In the genomic region with DNA sequence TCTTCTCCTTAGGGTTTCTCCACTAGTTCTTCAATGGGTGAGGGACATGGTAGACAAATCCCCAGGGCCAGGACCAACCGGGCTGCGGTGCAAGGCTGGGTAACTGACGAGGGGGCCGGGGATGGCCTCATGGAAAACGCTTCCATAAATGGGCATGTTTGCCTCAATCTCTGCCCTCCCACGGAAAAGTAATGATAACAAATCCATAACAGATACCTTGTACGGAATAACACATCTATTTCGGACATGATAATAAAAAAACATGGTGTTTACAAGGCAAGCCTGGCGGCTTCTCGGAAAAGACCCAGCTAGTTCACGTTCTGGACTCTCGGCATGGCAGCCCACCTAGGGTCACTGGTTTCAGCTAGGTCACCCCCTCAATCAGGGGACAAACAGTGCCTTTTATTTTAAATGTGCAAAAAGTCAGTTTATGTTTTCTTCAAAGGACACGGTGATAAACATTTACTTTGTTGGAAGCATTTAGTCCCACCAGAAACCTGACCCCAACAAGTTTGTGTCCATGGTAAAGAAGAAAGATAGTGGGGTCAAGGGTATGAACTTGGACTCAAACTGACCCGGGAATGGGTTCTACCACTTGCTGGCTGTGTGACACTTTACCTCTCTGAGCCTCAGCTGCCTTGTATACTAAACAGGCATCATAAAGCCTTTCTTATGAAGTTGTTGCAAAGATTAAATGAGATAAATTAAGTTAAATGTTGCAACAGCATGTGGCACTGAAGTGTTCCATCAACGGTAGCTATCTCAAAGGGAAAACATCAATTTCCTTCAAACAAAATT, we compare ENCODE assay signal across 13 cellular contexts. TPM values are rescaled to one million over a fixed set of nuclear protein-coding genes. Genes with fewer than 3 reads are reported as not detected.
DNase-seq lines count a peak whose midpoint lies in the region; ATAC-seq and TF ChIP-seq lines count a peak whose summit lies in the region.
"Had no signal": no experiment of that assay in that cellular context is flagged by ENCODE, and none has a peak within 500 bp of the region (broad histone marks: within the 10 kb centered on the region; RNA-seq: fewer than 3 reads in every experiment).

No MANE protein-coding gene starts in this region.

- peaks cover 0 to 13% (median 9%) of the 10 kb centered on the region in 11 experiments; a peak in 8 of 22 replicates for H4K20me1 ChIP-seq in BLaER1 treated with 17β-estradiol and CSF1 and Interleukin-3, amounts not matched to agents 10 nM and 100 nM
- no peaks in the 10 kb centered on the region for H4K20me1 ChIP-seq in SU-DHL-6 (ENCODE audit: low read depth, low read length)

- TF ChIP-seq CTCF in SU-DHL-6 (IDR thresholded peaks at IDR 0.05; ENCODE audit: insufficient read depth, low read length, poor library complexity, severe bottlenecking) (no peak), psoas muscle (IDR thresholded peaks at IDR 0.05) (no peak), GM10266 (IDR thresholded peaks at IDR 0.05; ENCODE audit: control insufficient read depth, insufficient read depth, low read depth, missing control alignments) (no peak)

- H2AFZ ChIP-seq in SU-DHL-6 (ENCODE audit: low read depth, low read length, severe bottlenecking) = no peak overlapping the region

- ATAC-seq in GM21515 (IDR thresholded peaks at IDR 0.05; ENCODE audit: unreplicated experiment) = peak; percentile 25
- ATAC-seq in psoas muscle = no peak
- ATAC-seq: left colon had no signal

- H3F3A ChIP-seq in SU-DHL-6 (ENCODE audit: insufficient read depth) = peaks cover 28% of the 10 kb centered on the region

- H3K9me3 ChIP-seq in BLaER1 treated with 17β-estradiol and CSF1 and Interleukin-3, amounts not matched to agents 10 nM and 100 nM (replicated peaks in 1 of 11) = no peaks in the 10 kb centered on the region
- H3K9me3 ChIP-seq in SU-DHL-6 (ENCODE audit: insufficient read depth, low read length) (no peaks in the 10 kb centered on the region), psoas muscle (no peaks in the 10 kb centered on the region)

- peak overlapping the region; percentile 26 to 99 (median 83); a peak in 15 of 22 replicates for H3K4me2 ChIP-seq in BLaER1 treated with 17β-estradiol and CSF1 and Interleukin-3, amounts not matched to agents 10 nM and 100 nM
- H3K4me2 ChIP-seq in SU-DHL-6 (ENCODE audit: low read depth, low read length, poor library complexity, severe bottlenecking) = peak overlapping the region; percentile 97

- peaks cover 23 to 37% (median 33%) of the 10 kb centered on the region in 10 experiments for H3K4me1 ChIP-seq in BLaER1 treated with 17β-estradiol and CSF1 and Interleukin-3, amounts not matched to agents 10 nM and 100 nM
- H3K4me1 ChIP-seq in psoas muscle = peaks cover 15% of the 10 kb centered on the region

- no peaks in the 10 kb centered on the region for H3K9me2 ChIP-seq in SU-DHL-6 (replicated peaks; ENCODE audit: insufficient read depth, low read length)

- no peak overlapping the region for H3K4me3 ChIP-seq in BLaER1 treated with 17β-estradiol and CSF1 and Interleukin-3, amounts not matched to agents 10 nM and 100 nM
- peak overlapping the region; percentile 59 for H3K4me3 ChIP-seq in SU-DHL-6 (ENCODE audit: insufficient read depth, low read length, poor library complexity, severe bottlenecking)
- H3K4me3 ChIP-seq in psoas muscle = peak overlapping the region; percentile 61

- 59 to 70% (median 67%) methylated on average over 15 of the region's 15 CpGs for WGBS in psoas muscle, 3 donors

- H3K27me3 ChIP-seq in BLaER1 treated with 17β-estradiol and CSF1 and Interleukin-3, amounts not matched to agents 10 nM and 100 nM = peaks cover 46 to 60% (median 56%) of the 10 kb centered on the region in 11 experiments
- H3K27me3 ChIP-seq in SU-DHL-6 (ENCODE audit: low read length) = no peaks in the 10 kb centered on the region
- peaks cover 0 to 13% (median 4%) of the 10 kb centered on the region in 3 donors for H3K27me3 ChIP-seq in psoas muscle (ENCODE audit: insufficient read depth in 3 of 3, low read length in 2 of 3)

- H3K9ac ChIP-seq in BLaER1 treated with 17β-estradiol and CSF1 and Interleukin-3, amounts not matched to agents 10 nM and 100 nM = no peak overlapping the region
- H3K9ac ChIP-seq in SU-DHL-6 (ENCODE audit: low read length) = peak overlapping the region; percentile 10; the same call in 1 of the 2 replicates

- H3K79me2 ChIP-seq in SU-DHL-6 (ENCODE audit: insufficient read depth, low read length) = no peaks in the 10 kb centered on the region

- intact Hi-C loops in psoas muscle (cut with DNase I) = loop anchor here in 1 of 2 donors (5.0 kb wide), 1 partner anchor 272 kb away; no protein-coding TSS in a partner anchor

- H3K27ac ChIP-seq in BLaER1 treated with 17β-estradiol and CSF1 and Interleukin-3, amounts not matched to agents 10 nM and 100 nM = no peak overlapping the region
- H3K27ac ChIP-seq in SU-DHL-6 (ENCODE audit: low read depth, low read length) (peak overlapping the region; percentile 94), psoas muscle (no peak overlapping the region), substantia nigra (ENCODE audit: low read depth, low read length, poor library complexity, severe bottlenecking) (no peak overlapping the region)
- H3K27ac ChIP-seq: WERI-Rb-1 had no signal

- H3K36me3 ChIP-seq in BLaER1 treated with 17β-estradiol and CSF1 and Interleukin-3, amounts not matched to agents 10 nM and 100 nM = no peaks in the 10 kb centered on the region
- H3K36me3 ChIP-seq in SU-DHL-6 (ENCODE audit: low read length) = no peaks in the 10 kb centered on the region; the same call in 1 of the 2 replicates
- no peaks in the 10 kb centered on the region for H3K36me3 ChIP-seq in psoas muscle (ENCODE audit: insufficient read depth in 1 of 2, low read depth in 1 of 2)
- H3K36me3 ChIP-seq: WERI-Rb-1 had no signal

- DNase-seq in psoas muscle = no peak
- DNase-seq in DMS53 (lab: John Stamatoyannopoulos, UW) = no peak
- DNase-seq in GM10266 (ENCODE audit: extremely low spot score) = no peak
- no peak for DNase-seq in substantia nigra (lab: John Stamatoyannopoulos, UW)
- no peak for DNase-seq in T-helper 9 cell
- DNase-seq: activated naive CD8-positive, alpha-beta T cell treated with anti-CD3 and anti-CD28 coated beads for 36 hours; nephron progenitor cell; WERI-Rb-1 had no signal

RNA-seq across cellular contexts. Expression of a gene that starts 1.7 kb away (rescaled TPM):
- total RNA-seq in psoas muscle = 10 to 100 TPM in 3 of 4 donors, 1 to 10 TPM in 1; 8.4 to 26.4 (median 15.2) TPM
- 10 to 100 TPM in 1 of 3 donors, 1 to 10 TPM in 2; 6.1 to 15.0 (median 8.0) TPM for polyA plus RNA-seq in psoas muscle
- total RNA-seq: activated naive CD8-positive, alpha-beta T cell treated with anti-CD3 and anti-CD28 coated beads for 36 hours; endothelial cell of umbilical vein had no signal
- polyA plus RNA-seq: endothelial cell of umbilical vein had no signal

RNA-seq across cellular contexts. Expression of a gene that starts 33.3 kb away (rescaled TPM):
- total RNA-seq in psoas muscle = 10 to 100 TPM; 38.1 to 67.1 (median 56.0) TPM
- polyA plus RNA-seq in psoas muscle = 10 to 100 TPM; 33.0 to 98.9 (median 33.5) TPM

Comparison
In these comparisons a context has a peak if more than half of its experiments do, and no peak if none do; other contexts are left out.
1. H3K4me3 ChIP-seq: peak in SU-DHL-6 (single experiment) and psoas muscle (single experiment); none in BLaER1 treated with 17β-estradiol and CSF1 and Interleukin-3, amounts not matched to agents 10 nM and 100 nM (0 of 10).